Comparison of ENCODE assay signal across 8 cellular contexts in the genomic region with DNA sequence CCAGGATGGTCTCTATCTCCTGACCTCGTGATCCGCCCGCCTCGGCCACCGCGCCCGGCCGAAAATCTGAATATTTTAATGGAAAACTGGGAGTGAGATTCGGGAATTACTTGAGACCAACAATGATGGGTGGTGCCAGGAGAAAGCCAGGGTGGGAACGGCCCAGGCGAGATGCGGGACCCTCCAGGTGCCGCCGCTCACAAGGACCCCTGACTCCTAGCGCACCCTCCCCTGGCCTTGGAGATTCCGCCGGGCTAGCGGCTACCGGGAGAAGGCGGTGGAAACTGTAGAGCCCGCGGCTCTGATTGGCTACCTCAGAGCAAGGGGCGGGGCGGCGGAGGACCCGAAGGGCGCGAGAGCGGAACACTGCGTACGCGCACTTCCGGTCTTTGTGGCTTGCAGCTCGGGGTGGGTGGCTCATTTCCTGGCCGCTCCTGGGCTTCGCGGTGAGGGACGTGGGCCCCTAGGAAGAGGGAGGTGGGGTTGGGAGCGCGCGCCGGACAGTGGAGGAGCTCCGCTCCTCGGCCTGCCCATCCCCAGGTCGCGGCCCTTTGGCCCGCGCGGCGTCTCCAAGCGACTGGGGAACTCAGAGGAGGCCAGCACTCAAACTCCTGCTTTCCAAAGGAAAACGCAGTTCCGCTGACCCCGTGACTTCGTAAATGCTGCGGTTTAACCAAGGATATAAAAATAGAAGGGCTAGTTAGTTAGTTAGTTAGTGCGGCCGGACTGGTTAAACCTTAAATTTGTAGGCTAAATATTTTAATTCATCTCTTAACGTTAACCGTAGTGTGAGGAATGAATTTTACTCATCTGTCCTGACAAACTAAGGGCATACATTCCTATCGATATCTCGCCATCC. TPM values are rescaled to one million over a fixed set of nuclear protein-coding genes. Genes with fewer than 3 reads are reported as not detected.
A peak's percentile ranks its signal among the peaks of the same experiment; 100 is the strongest.
DNase-seq lines count a peak whose midpoint lies in the region; ATAC-seq and TF ChIP-seq lines count a peak whose summit lies in the region.

ZNF397 (plus strand) TSS at position 371 of the 859 bp plus-strand sequence. CDS start 1,437 bp downstream, outside the sequence.

- in situ Hi-C loops in ACHN (cut with HindIII; ENCODE audit: low pct_ligation_motif_present, low pct_unique_long_range_greater_than_20kb, low sequenced_read_pairs), result no loop called here

- no peak for TF ChIP-seq CTCF in WTC11 (IDR thresholded peaks at IDR 0.05)
- no peak for TF ChIP-seq CTCF in cardiac fibroblast (IDR thresholded peaks at IDR 0.05; ENCODE audit: low read depth, low read length)

- H3K27me3 Mint-ChIP-seq in WTC11 (ENCODE audit: low read depth), result no peaks in the 10 kb centered on the region
- H3K27me3 Mint-ChIP-seq in immature natural killer cell (ENCODE audit: low read depth in 3 of 3), result peaks cover 8 to 16% (median 15%) of the 10 kb centered on the region in 3 donors

- H3K9me3 Mint-ChIP-seq in WTC11 (no peaks in the 10 kb centered on the region), immature natural killer cell (no peaks in the 10 kb centered on the region)

- ATAC-seq in GM18873 (IDR thresholded peaks at IDR 0.05; ENCODE audit: low FRiP score, unreplicated experiment), result peak; percentile 98
- peak; percentile 99 for ATAC-seq in HG03139 (IDR thresholded peaks at IDR 0.05; ENCODE audit: unreplicated experiment)
- ATAC-seq in WTC11, result peak; percentile 98

- peaks cover 8% of the 10 kb centered on the region; the same call in 1 of the 2 replicates for H3K4me1 Mint-ChIP-seq in WTC11
- peaks cover 10 to 26% of the 10 kb centered on the region in 2 donors for H3K4me1 Mint-ChIP-seq in immature natural killer cell

- peak within 1 kb of the TSS; percentile 92 for H3K4me3 Mint-ChIP-seq in WTC11
- peak within 1 kb of the TSS; percentile 96 to 99 (median 97) for H3K4me3 Mint-ChIP-seq in immature natural killer cell

- CTCF ChIA-PET in WTC11 (lab: Charles Lee), result interaction anchor here (0.6 to 1.9 kb wide), 8 partner anchors 9 to 215 kb away, joined by 3 to 9 read pairs (median 4); partner anchors contain the start of genes ZNF24 and ZSCAN30

- POLR2A ChIA-PET in WTC11 (lab: Charles Lee), result interaction anchor here (0.6 to 1.6 kb wide), 9 partner anchors 26 to 447 kb away, joined by 3 to 7 read pairs (median 3); partner anchors contain the start of genes ZNF24 and ZSCAN30

- peak within 1 kb of the TSS; percentile 64 to 70 for H3K4me3 ChIP-seq in cardiac fibroblast (replicated peaks in 1 of 2; ENCODE audit: low read depth in 2 of 2, low read length in 2 of 2)

- DNase-seq in ACHN, result peak; percentile 96
- DNase-seq in NCI-H2227 (lab: John Stamatoyannopoulos, UW; ENCODE audit: unreplicated experiment), result peak; percentile 99
- DNase-seq in WTC11 (ENCODE audit: low spot score), result peak; percentile 98
- DNase-seq in cardiac fibroblast (ENCODE audit: low read depth in 2 of 2), result peak; percentile 98
- DNase-seq in immature natural killer cell, result peak; percentile 95 to 96 (median 95)
- DNase-seq in smooth muscle cell of the brain vasculature (ENCODE audit: low read depth, low spot score), result peak; percentile 88

- H3K36me3 Mint-ChIP-seq in WTC11 (peaks cover 37% of the 10 kb centered on the region), immature natural killer cell (peaks cover 24 to 33% (median 31%) of the 10 kb centered on the region in 3 donors)

- H3K27ac Mint-ChIP-seq in WTC11 (peak within 1 kb of the TSS; percentile 99), immature natural killer cell (peak within 1 kb of the TSS; percentile 97 to 99 (median 98))

TF ChIP-seq in WTC11, 78 proteins besides CTCF, POLR2A, EP300 and RAD21 (continues in another document):
- TF ChIP-seq ZNF416 (CRISPR knock-in tag; IDR thresholded peaks at IDR 0.05) (0 out of 2 replicates have a peak, but pooled peaks have one; percentile 21), NFATC4 (CRISPR knock-in tag; IDR thresholded peaks at IDR 0.05) (no peak), ESRRA (CRISPR knock-in tag; IDR thresholded peaks at IDR 0.05; ENCODE audit: borderline replicate concordance) (no peak), MAX (CRISPR knock-in tag; IDR thresholded peaks at IDR 0.05) (peak; percentile 81), EMX1 (CRISPR knock-in tag; IDR thresholded peaks at IDR 0.05) (no peak), ARID4B (CRISPR knock-in tag; IDR thresholded peaks at IDR 0.05; ENCODE audit: borderline replicate concordance) (0 out of 2 replicates have a peak, but pooled peaks have one; percentile 34)
- TF ChIP-seq, protein P1, sequence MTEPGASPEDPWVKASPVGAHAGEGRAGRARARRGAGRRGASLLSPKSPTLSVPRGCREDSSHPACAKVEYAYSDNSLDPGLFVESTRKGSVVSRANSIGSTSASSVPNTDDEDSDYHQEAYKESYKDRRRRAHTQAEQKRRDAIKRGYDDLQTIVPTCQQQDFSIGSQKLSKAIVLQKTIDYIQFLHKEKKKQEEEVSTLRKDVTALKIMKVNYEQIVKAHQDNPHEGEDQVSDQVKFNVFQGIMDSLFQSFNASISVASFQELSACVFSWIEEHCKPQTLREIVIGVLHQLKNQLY (CRISPR knock-in tag; IDR thresholded peaks at IDR 0.05), result no peak
- TF ChIP-seq, protein P2, sequence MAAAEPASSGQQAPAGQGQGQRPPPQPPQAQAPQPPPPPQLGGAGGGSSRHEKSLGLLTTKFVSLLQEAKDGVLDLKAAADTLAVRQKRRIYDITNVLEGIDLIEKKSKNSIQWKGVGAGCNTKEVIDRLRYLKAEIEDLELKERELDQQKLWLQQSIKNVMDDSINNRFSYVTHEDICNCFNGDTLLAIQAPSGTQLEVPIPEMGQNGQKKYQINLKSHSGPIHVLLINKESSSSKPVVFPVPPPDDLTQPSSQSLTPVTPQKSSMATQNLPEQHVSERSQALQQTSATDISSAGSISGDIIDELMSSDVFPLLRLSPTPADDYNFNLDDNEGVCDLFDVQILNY (CRISPR knock-in tag; IDR thresholded peaks at IDR 0.05), result no peak
- TF ChIP-seq, protein P3, sequence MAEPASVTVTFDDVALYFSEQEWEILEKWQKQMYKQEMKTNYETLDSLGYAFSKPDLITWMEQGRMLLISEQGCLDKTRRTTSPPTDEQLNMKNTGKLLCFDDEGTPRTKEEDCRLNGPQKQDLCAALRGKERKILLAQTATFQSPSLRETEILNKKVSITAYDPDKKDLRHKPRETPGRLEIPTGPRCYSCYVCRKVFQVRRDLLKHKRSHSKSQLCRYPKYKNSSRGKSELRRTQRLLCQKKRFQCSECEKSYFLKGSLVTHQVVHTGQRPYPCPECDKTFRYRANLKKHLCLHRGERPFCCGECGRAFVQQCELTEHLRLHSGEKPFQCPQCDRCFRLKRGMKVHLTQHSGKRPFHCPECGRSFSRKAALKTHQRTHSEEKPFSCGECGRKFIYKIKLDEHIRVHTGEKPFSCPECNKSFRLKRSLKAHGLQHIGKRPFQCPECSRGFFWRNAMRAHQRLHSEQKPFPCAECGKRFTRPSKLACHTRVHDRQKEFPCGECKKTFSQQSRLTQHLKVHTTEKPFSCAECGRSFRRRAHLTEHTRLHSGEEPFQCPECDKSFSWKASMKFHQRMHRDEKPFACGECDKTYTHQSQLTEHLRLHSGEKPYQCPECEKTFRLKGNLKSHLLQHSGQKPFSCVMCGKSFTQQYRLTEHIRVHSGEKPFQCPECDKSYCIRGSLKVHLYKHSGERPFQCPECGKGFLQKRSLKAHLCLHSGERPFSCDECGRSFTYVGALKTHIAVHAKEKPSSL (CRISPR knock-in tag; conservative IDR thresholded peaks at IDR 0.05), result no peak
- TF ChIP-seq, protein P4, sequence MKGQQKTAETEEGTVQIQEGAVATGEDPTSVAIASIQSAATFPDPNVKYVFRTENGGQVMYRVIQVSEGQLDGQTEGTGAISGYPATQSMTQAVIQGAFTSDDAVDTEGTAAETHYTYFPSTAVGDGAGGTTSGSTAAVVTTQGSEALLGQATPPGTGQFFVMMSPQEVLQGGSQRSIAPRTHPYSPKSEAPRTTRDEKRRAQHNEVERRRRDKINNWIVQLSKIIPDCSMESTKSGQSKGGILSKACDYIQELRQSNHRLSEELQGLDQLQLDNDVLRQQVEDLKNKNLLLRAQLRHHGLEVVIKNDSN (CRISPR knock-in tag; IDR thresholded peaks at IDR 0.05), result peak; percentile 24; the same call in 1 of the 2 replicates

RNA-seq across cellular contexts. Expression of gene ZNF397, which starts in this region (rescaled TPM):
- total RNA-seq in WTC11 (2021), result 39.6 to 44.0 TPM (median 42.3 TPM) in 3 replicates
- 1 to 10 TPM; 2.7 to 8.1 (median 4.2) TPM for polyA plus RNA-seq in immature natural killer cell

Comparison
In these comparisons a context has a peak if more than half of its experiments do, and no peak if none do; other contexts are left out.
1. Peak in every context shown above with its lines: DNase-seq, ATAC-seq and H3K4me3 ChIP-seq.